21 cellular contexts compared by ENCODE assay signal in genomic region chr11:83011333-83012167, GRCh38.
DNase-seq lines count a peak whose midpoint lies in the region; ATAC-seq and TF ChIP-seq lines count a peak whose summit lies in the region.
"Had no signal": no experiment of that assay in that cellular context is flagged by ENCODE, and none has a peak within 500 bp of the region (broad histone marks: within the 10 kb centered on the region; RNA-seq: fewer than 3 reads in every experiment).

No MANE protein-coding gene starts in this region.

- TF ChIP-seq CTCF in right atrium auricular region (IDR thresholded peaks at IDR 0.05) (no peak), brain microvascular endothelial cell (IDR thresholded peaks at IDR 0.05; ENCODE audit: low read depth, low read length, missing control alignments) (no peak)

- in situ Hi-C loops in brain microvascular endothelial cell (cut with HindIII; ENCODE audit: low pct_ligation_motif_present, low sequenced_read_pairs): no loop called here

- H3K36me3 ChIP-seq in right atrium auricular region (no peaks in the 10 kb centered on the region), brain microvascular endothelial cell (replicated peaks) (no peaks in the 10 kb centered on the region)
- H3K36me3 ChIP-seq: breast epithelium, Peyer's patch, prostate gland had no signal

- peak; percentile 40 for ATAC-seq in Right ventricle myocardium superior (ENCODE audit: poor library complexity)
- ATAC-seq in GM18867 (IDR thresholded peaks at IDR 0.05; ENCODE audit: unreplicated experiment): no peak
- ATAC-seq: effector memory CD8-positive, alpha-beta T cell; foreskin keratinocyte; T-cell; WTC11 had no signal

- peaks cover 0 to 41% of the 10 kb centered on the region in 2 donors for H3K4me1 ChIP-seq in right atrium auricular region

- no peaks in the 10 kb centered on the region for H3K9me3 ChIP-seq in right atrium auricular region
- H3K9me3 ChIP-seq: breast epithelium, Peyer's patch, prostate gland had no signal

- H3K4me3 ChIP-seq in right atrium auricular region (no peak overlapping the region), brain microvascular endothelial cell (ENCODE audit: low read depth, low read length) (no peak overlapping the region)
- H3K4me3 ChIP-seq: breast epithelium, Peyer's patch, prostate gland had no signal

- H3K27me3 ChIP-seq in right atrium auricular region: no peaks in the 10 kb centered on the region
- no peaks in the 10 kb centered on the region for H3K27me3 ChIP-seq in brain microvascular endothelial cell (replicated peaks)
- no peaks in the 10 kb centered on the region for H3K27me3 ChIP-seq in layer of hippocampus (ENCODE audit: control insufficient read depth, insufficient read depth, low read length)
- H3K27me3 ChIP-seq: breast epithelium, foreskin keratinocyte, Peyer's patch had no signal

- H3K27ac ChIP-seq in right atrium auricular region (peak overlapping the region in 1 of 2 donors; percentile 2), brain microvascular endothelial cell (peak overlapping the region; percentile 68), layer of hippocampus (ENCODE audit: low read depth, low read length) (peak overlapping the region; percentile 82), substantia nigra (ENCODE audit: low read depth, low read length, poor library complexity, severe bottlenecking) (peak overlapping the region; percentile 93)
- H3K27ac ChIP-seq: breast epithelium, foreskin keratinocyte, Peyer's patch, prostate gland had no signal

- intact Hi-C loops in Right ventricle myocardium superior (cut with DNase I): no loop called here

- no peak for DNase-seq in Right ventricle myocardium superior
- DNase-seq in right atrium auricular region (ENCODE audit: low spot score): no peak
- no peak for DNase-seq in brain microvascular endothelial cell
- peak in 19 of 49 donors; percentile 11 to 64 (median 33) for DNase-seq in substantia nigra (lab: John Stamatoyannopoulos, UW)
- DNase-seq in germinal center (ENCODE audit: low spot score): no peak
- no peak for DNase-seq in T-helper 2 cell
- DNase-seq: activated naive CD4-positive, alpha-beta T cell treated with Interleukin-2 at 50 U/mL for 16 hours; effector memory CD8-positive, alpha-beta T cell; foreskin keratinocyte; GDM1; HFFc6; Kasumi-1; NCI-H1694 treated with DMSO at 0.1 percent for 48 hours; NCI-H510A; Peyer's patch; T-cell had no signal
